In the genomic region with DNA sequence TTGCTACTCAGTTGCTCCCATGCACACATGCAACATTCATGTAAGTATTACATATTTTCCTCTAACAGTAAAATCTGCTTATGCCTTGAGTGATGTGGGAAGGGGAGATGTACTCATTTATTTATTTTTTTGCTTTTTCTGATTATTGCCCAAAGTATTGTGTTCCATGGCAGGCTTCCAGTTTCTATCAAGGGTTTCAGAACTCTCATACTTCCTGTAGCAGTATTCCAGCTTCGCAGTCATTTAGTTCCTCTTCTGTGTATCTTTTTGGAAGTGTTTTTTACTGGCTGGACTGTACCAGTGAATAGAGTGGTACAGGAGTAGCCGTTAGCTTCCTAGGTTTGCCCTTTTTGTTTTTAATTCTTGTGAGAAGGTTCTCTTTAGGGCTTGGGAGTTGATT, we compare ENCODE assay signal across 23 cellular contexts.
"Had no signal": no experiment of that assay in that cellular context is flagged by ENCODE, and none has a peak within 500 bp of the region (broad histone marks: within the 10 kb centered on the region; RNA-seq: fewer than 3 reads in every experiment).

No MANE protein-coding gene starts in this region.

- H3K4me3 ChIP-seq: ascending aorta, esophagus squamous epithelium, lower lobe of right lung, right lobe of liver, transverse colon had no signal

- H3K27ac Mint-ChIP-seq: activated B cell treated with CpG ODN at 0.5 μM for 24 hours; activated CD8-positive, alpha-beta T cell treated with anti-CD3 and anti-CD28 coated beads for 36 hours; activated naive CD8-positive, alpha-beta T cell; brain; natural killer cell had no signal

- H3K9me3 ChIP-seq: ascending aorta, esophagus squamous epithelium, lower lobe of right lung, right lobe of liver, transverse colon had no signal

- H3K4me1 ChIP-seq: ascending aorta, right lobe of liver, transverse colon had no signal

- H3K27me3 ChIP-seq: ascending aorta, esophagus squamous epithelium, right lobe of liver, transverse colon had no signal

- H3K4me3 Mint-ChIP-seq: activated B cell treated with CpG ODN at 0.5 μM for 24 hours; activated CD8-positive, alpha-beta T cell treated with anti-CD3 and anti-CD28 coated beads for 36 hours; activated naive CD8-positive, alpha-beta T cell; brain; immature natural killer cell; natural killer cell had no signal

- H3K27me3 Mint-ChIP-seq: activated B cell treated with CpG ODN at 0.5 μM for 24 hours; activated CD8-positive, alpha-beta T cell treated with anti-CD3 and anti-CD28 coated beads for 36 hours; activated naive CD8-positive, alpha-beta T cell; brain had no signal

- H3K9me3 Mint-ChIP-seq: activated B cell treated with CpG ODN at 0.5 μM for 24 hours; activated CD8-positive, alpha-beta T cell treated with anti-CD3 and anti-CD28 coated beads for 36 hours; brain; immature natural killer cell; natural killer cell had no signal

- DNase-seq: activated B cell treated with CpG ODN at 0.5 μM for 24 hours; activated CD4-positive, alpha-beta T cell treated with anti-CD3 and anti-CD28 coated beads, Interleukin-2, amount 50 U/mL, for 1 hour; activated CD8-positive, alpha-beta T cell treated with anti-CD3 and anti-CD28 coated beads for 36 hours; activated naive CD4-positive, alpha-beta T cell treated with Interleukin-2 at 50 U/mL for 16 hours; activated T-cell treated with anti-CD3 and anti-CD28 coated beads, Interleukin-2, amount 50 U/mL, for 48 hours; effector CD4-positive, alpha-beta T cell; esophagus squamous epithelium; head of caudate nucleus; hypothalamus; immature natural killer cell; kidney glomerular epithelial cell; lower lobe of right lung; mesendoderm; natural killer cell; right lobe of liver; stimulated activated CD4-positive, alpha-beta T cell treated with anti-CD3 and anti-CD28 coated beads, Interleukin-2, amount 100 ng/mL, for 48 hours; stimulated activated naive CD4-positive, alpha-beta T cell treated with Interleukin-2 at 50 U/mL for 16 hours; transverse colon had no signal

- ATAC-seq: activated CD8-positive, alpha-beta T cell treated with anti-CD3 and anti-CD28 coated beads for 36 hours; left lobe of liver; lower lobe of right lung; natural killer cell; right lobe of liver had no signal

- H3K27ac ChIP-seq: ascending aorta, epithelial cell of prostate, esophagus squamous epithelium, lower lobe of right lung, right lobe of liver, transverse colon had no signal

- H3K36me3 Mint-ChIP-seq: natural killer cell had no signal
